In genomic region chr11:35126000-35126878, GRCh38 we compare ENCODE assay signal across 10 cellular contexts. TPM values are rescaled to one million over a fixed set of nuclear protein-coding genes. Genes with fewer than 3 reads are reported as not detected.
A peak's percentile ranks its signal among the peaks of the same experiment; 100 is the strongest.
DNase-seq lines count a peak whose midpoint lies in the region; ATAC-seq, FAIRE-seq and TF ChIP-seq lines count a peak whose summit lies in the region.
"Had no signal": no experiment of that assay in that cellular context is flagged by ENCODE, and none has a peak within 500 bp of the region (broad histone marks: within the 10 kb centered on the region; RNA-seq: fewer than 3 reads in every experiment).

No MANE protein-coding gene starts in this region.

- H3K9me3 Mint-ChIP-seq in activated B cell treated with CpG ODN at 0.5 μM for 24 hours (no peaks in the 10 kb centered on the region), neural progenitor cell (no peaks in the 10 kb centered on the region)

- H4K20me1 ChIP-seq in neural progenitor cell (ENCODE audit: low read depth): no peaks in the 10 kb centered on the region

- no peaks in the 10 kb centered on the region for H3F3A ChIP-seq in neural progenitor cell (ENCODE audit: low read depth)

- H3K79me2 ChIP-seq in neural progenitor cell (ENCODE audit: low read depth): no peaks in the 10 kb centered on the region

- H3K4me1 Mint-ChIP-seq in activated B cell treated with CpG ODN at 0.5 μM for 24 hours (peaks cover 85% of the 10 kb centered on the region), neural progenitor cell (peaks cover 3% of the 10 kb centered on the region)

- H3K36me3 ChIP-seq in neural progenitor cell: no peaks in the 10 kb centered on the region
- H3K36me3 ChIP-seq: heart left ventricle had no signal

- no peak overlapping the region for H3K27ac ChIP-seq in neural progenitor cell
- H3K27ac ChIP-seq: heart left ventricle had no signal

- no peak for TF ChIP-seq POLR2A in H54 (IDR thresholded peaks at IDR 0.05; ENCODE audit: low read depth, low read length)

- no peak overlapping the region for H3K4me2 ChIP-seq in neural progenitor cell

- no peak overlapping the region for H2AFZ ChIP-seq in neural progenitor cell (replicated peaks)

- no peaks in the 10 kb centered on the region for H3K9me3 ChIP-seq in neural progenitor cell (ENCODE audit: low read depth)
- H3K9me3 ChIP-seq: heart left ventricle had no signal

- no peak for TF ChIP-seq CTCF in activated B cell treated with CpG ODN at 0.5 μM for 24 hours (IDR thresholded peaks at IDR 0.05)
- TF ChIP-seq CTCF in neural progenitor cell (IDR thresholded peaks at IDR 0.05): no peak

- intact Hi-C loops in activated B cell treated with CpG ODN at 0.5 μM for 24 hours (cut with micrococcal nuclease): loop anchor here (1.0 to 5.0 kb wide), 12 partner anchors 11 to 894 kb away; partner anchors contain the start of gene CD44

- no peaks in the 10 kb centered on the region for H3K27me3 Mint-ChIP-seq in activated B cell treated with CpG ODN at 0.5 μM for 24 hours
- H3K27me3 Mint-ChIP-seq in neural progenitor cell (ENCODE audit: insufficient read depth, low read depth): no peaks in the 10 kb centered on the region

- ATAC-seq in HG02763 (IDR thresholded peaks at IDR 0.05; ENCODE audit: unreplicated experiment) (peak; percentile 56), activated B cell treated with CpG ODN at 0.5 μM for 24 hours (ENCODE audit: low read depth) (peak; percentile 71)
- ATAC-seq: heart left ventricle had no signal

- POLR2A ChIA-PET in activated B cell treated with CpG ODN at 0.5 μM for 24 hours (lab: Charles Lee): interaction anchor here (0.7 to 10.1 kb wide), 24 partner anchors 10 to 130 kb away, joined by 3 to 222 read pairs (median 6); partner anchors contain the start of gene CD44

- peak; percentile 50 to 62 for DNase-seq in activated CD4-positive, alpha-beta T cell treated with anti-CD3 and anti-CD28 coated beads for 4 hours
- no peak for DNase-seq in activated CD4-positive, alpha-beta T cell treated with anti-CD3 and anti-CD28 coated beads, Interleukin-2, amount 50 U/mL, for 1 hour
- DNase-seq in activated B cell treated with CpG ODN at 0.5 μM for 24 hours (peak; percentile 49), neural progenitor cell (ENCODE audit: low spot score) (no peak), H54 (ENCODE audit: insufficient read length, low spot score) (no peak), NCI-H1092 (lab: John Stamatoyannopoulos, UW) (no peak)
- peak; percentile 41 to 72 for DNase-seq in stimulated activated CD4-positive, alpha-beta T cell treated with anti-CD3 and anti-CD28 coated beads, Interleukin-4, amount 100 ng/mL, for 4 hours
- DNase-seq: heart left ventricle had no signal

- CTCF ChIA-PET in activated B cell treated with CpG ODN at 0.5 μM for 24 hours (lab: Charles Lee): interaction anchor here (1.0 to 1.4 kb wide), 4 partner anchors 14 to 125 kb away, joined by 3 to 4 read pairs (median 3); no protein-coding TSS in a partner anchor

- H3K36me3 Mint-ChIP-seq in activated B cell treated with CpG ODN at 0.5 μM for 24 hours (ENCODE audit: low read depth): no peaks in the 10 kb centered on the region
- no peaks in the 10 kb centered on the region for H3K36me3 Mint-ChIP-seq in neural progenitor cell

- H3K9ac ChIP-seq in neural progenitor cell: no peak overlapping the region

- H3K27ac Mint-ChIP-seq in activated B cell treated with CpG ODN at 0.5 μM for 24 hours: peak overlapping the region; percentile 97
- H3K27ac Mint-ChIP-seq in neural progenitor cell: no peak overlapping the region

- FAIRE-seq in H54 (lab: Jason Lieb, UNC): no peak
- FAIRE-seq: A204.1 had no signal

- H3K4me1 ChIP-seq in neural progenitor cell: peaks cover 4% of the 10 kb centered on the region
- H3K4me1 ChIP-seq: heart left ventricle had no signal

- H3K4me3 ChIP-seq in neural progenitor cell: no peak overlapping the region
- H3K4me3 ChIP-seq: heart left ventricle had no signal

- peaks cover 6% of the 10 kb centered on the region for H3K27me3 ChIP-seq in neural progenitor cell

- H3K4me3 Mint-ChIP-seq in activated B cell treated with CpG ODN at 0.5 μM for 24 hours: peak overlapping the region; percentile 76
- no peak overlapping the region for H3K4me3 Mint-ChIP-seq in neural progenitor cell

RNA-seq across cellular contexts. Expression of gene CD44, which starts 12.7 kb away (rescaled TPM):
- total RNA-seq in activated B cell treated with CpG ODN at 0.5 μM for 24 hours (1,441 and 1,546 TPM in 2 replicates), neural progenitor cell (ENCODE audit: low replicate concordance) (1.4 and 1.7 TPM in 2 replicates)

Comparison
In these comparisons a context has a peak if more than half of its experiments do, and no peak if none do; other contexts are left out.
1. DNase-seq: peak in activated CD4-positive, alpha-beta T cell treated with anti-CD3 and anti-CD28 coated beads for 4 hours (2 of 2), activated B cell treated with CpG ODN at 0.5 μM for 24 hours (single experiment) and stimulated activated CD4-positive, alpha-beta T cell treated with anti-CD3 and anti-CD28 coated beads, Interleukin-4, amount 100 ng/mL, for 4 hours (2 of 2); none in activated CD4-positive, alpha-beta T cell treated with anti-CD3 and anti-CD28 coated beads, Interleukin-2, amount 50 U/mL, for 1 hour (single experiment), neural progenitor cell (single experiment), H54 (single experiment) and NCI-H1092 (single experiment).
2. RNA of gene CD44, which starts 12.7 kb away (total RNA-seq): 1,441 to 1,546 TPM in activated B cell treated with CpG ODN at 0.5 μM for 24 hours; 1.4 to 1.7 TPM in neural progenitor cell; every median in the first group is over 100 times any median in the second.